Comparison of ENCODE assay signal across 1 cellular context in genomic region chr1:212167098-212167497, GRCh38.
TF ChIP-seq lines count a peak whose summit lies in the region.

No MANE protein-coding gene starts in this region.

TF ChIP-seq in K562, 482 proteins besides CTCF, POLR2A, EP300 and RAD21 (continued from another document):
- TF ChIP-seq NR2C2 (CRISPR knock-in tag; IDR thresholded peaks at IDR 0.05) (no peak), NR2C2 (tag; IDR thresholded peaks at IDR 0.05) (peak; percentile 38), HDAC3 (IDR thresholded peaks at IDR 0.05; ENCODE audit: borderline replicate concordance, partially characterized antibody) (no peak), POLR3G (IDR thresholded peaks at IDR 0.05; ENCODE audit: extremely low read depth, insufficient read length, insufficient replicate concordance) (no peak), SRSF7 (optimal IDR thresholded peaks at IDR 0.05; ENCODE audit: low read depth, low read length) (no peak), ZNF431 (CRISPR knock-in tag; IDR thresholded peaks at IDR 0.05) (no peak), CBX3 (IDR thresholded peaks at IDR 0.05; ENCODE audit: borderline replicate concordance in 1 of 2, low read length in 2 of 2) (peak in 1 of 2 experiments; percentile 18; a peak in 1 of 3 replicates), ZNF668 (CRISPR knock-in tag; IDR thresholded peaks at IDR 0.05) (no peak), CCNT2 (IDR thresholded peaks at IDR 0.05; ENCODE audit: borderline replicate concordance, extremely low read depth, insufficient read length, low read depth, low read length) (no peak), NFRKB (IDR thresholded peaks at IDR 0.05; ENCODE audit: low read depth) (no peak), SRF (CRISPR knock-in tag; IDR thresholded peaks at IDR 0.05) (no peak), CEBPG (CRISPR knock-in tag; IDR thresholded peaks at IDR 0.05) (no peak), CEBPG (tag; conservative IDR thresholded peaks at IDR 0.05 in 1 of 2, IDR thresholded peaks at IDR 0.05 in 1 of 2) (no peak), SIN3A (IDR thresholded peaks at IDR 0.05; ENCODE audit: borderline replicate concordance in 2 of 2, control insufficient read depth in 1 of 2, low read depth in 2 of 2, low read length in 2 of 2) (0 out of 4 replicates have a peak, but pooled peaks of 1 of the 2 experiments have one; percentile 9), PYGO2 (tag; IDR thresholded peaks at IDR 0.05) (no peak), PKNOX1 (IDR thresholded peaks at IDR 0.05) (peak; percentile 14; the same call in 1 of the 2 replicates), MEIS2 (IDR thresholded peaks at IDR 0.05; ENCODE audit: partially characterized antibody) (peak; percentile 42)
- TF ChIP-seq, protein P1, sequence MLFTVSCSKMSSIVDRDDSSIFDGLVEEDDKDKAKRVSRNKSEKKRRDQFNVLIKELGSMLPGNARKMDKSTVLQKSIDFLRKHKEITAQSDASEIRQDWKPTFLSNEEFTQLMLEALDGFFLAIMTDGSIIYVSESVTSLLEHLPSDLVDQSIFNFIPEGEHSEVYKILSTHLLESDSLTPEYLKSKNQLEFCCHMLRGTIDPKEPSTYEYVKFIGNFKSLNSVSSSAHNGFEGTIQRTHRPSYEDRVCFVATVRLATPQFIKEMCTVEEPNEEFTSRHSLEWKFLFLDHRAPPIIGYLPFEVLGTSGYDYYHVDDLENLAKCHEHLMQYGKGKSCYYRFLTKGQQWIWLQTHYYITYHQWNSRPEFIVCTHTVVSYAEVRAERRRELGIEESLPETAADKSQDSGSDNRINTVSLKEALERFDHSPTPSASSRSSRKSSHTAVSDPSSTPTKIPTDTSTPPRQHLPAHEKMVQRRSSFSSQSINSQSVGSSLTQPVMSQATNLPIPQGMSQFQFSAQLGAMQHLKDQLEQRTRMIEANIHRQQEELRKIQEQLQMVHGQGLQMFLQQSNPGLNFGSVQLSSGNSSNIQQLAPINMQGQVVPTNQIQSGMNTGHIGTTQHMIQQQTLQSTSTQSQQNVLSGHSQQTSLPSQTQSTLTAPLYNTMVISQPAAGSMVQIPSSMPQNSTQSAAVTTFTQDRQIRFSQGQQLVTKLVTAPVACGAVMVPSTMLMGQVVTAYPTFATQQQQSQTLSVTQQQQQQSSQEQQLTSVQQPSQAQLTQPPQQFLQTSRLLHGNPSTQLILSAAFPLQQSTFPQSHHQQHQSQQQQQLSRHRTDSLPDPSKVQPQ (CRISPR knock-in tag; IDR thresholded peaks at IDR 0.05; ENCODE audit: borderline replicate concordance): no peak
- TF ChIP-seq, protein P2, sequence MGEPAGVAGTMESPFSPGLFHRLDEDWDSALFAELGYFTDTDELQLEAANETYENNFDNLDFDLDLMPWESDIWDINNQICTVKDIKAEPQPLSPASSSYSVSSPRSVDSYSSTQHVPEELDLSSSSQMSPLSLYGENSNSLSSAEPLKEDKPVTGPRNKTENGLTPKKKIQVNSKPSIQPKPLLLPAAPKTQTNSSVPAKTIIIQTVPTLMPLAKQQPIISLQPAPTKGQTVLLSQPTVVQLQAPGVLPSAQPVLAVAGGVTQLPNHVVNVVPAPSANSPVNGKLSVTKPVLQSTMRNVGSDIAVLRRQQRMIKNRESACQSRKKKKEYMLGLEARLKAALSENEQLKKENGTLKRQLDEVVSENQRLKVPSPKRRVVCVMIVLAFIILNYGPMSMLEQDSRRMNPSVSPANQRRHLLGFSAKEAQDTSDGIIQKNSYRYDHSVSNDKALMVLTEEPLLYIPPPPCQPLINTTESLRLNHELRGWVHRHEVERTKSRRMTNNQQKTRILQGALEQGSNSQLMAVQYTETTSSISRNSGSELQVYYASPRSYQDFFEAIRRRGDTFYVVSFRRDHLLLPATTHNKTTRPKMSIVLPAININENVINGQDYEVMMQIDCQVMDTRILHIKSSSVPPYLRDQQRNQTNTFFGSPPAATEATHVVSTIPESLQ (CRISPR knock-in tag; IDR thresholded peaks at IDR 0.05): no peak
